In genomic region chr1:168991667-168992475, GRCh38 we compare ENCODE assay signal across 14 cellular contexts.
DNase-seq lines count a peak whose midpoint lies in the region; ATAC-seq and TF ChIP-seq lines count a peak whose summit lies in the region.
"Had no signal": no experiment of that assay in that cellular context is flagged by ENCODE, and none has a peak within 500 bp of the region (broad histone marks: within the 10 kb centered on the region; RNA-seq: fewer than 3 reads in every experiment).

No MANE protein-coding gene starts in this region.

- H3K27ac ChIP-seq in OCI-LY3 (ENCODE audit: low read length) = no peak overlapping the region

- intact Hi-C loops in activated CD8-positive, alpha-beta T cell treated with anti-CD3 and anti-CD28 coated beads for 36 hours (cut with micrococcal nuclease) = no loop called here

- H3K4me1 ChIP-seq in OCI-LY3 (ENCODE audit: low read length) = peaks cover 4% of the 10 kb centered on the region; the same call in 1 of the 2 replicates

- H4K20me1 ChIP-seq in OCI-LY3 (ENCODE audit: insufficient read depth, low read length) = no peaks in the 10 kb centered on the region

- no peaks in the 10 kb centered on the region for H3K27me3 ChIP-seq in OCI-LY3 (ENCODE audit: low read depth, low read length)

- peak; percentile 26 for DNase-seq in activated CD8-positive, alpha-beta T cell treated with anti-CD3 and anti-CD28 coated beads for 36 hours
- DNase-seq in activated CD8-positive, alpha-beta T cell treated with anti-CD3 and anti-CD28 coated beads, Interleukin-2, amount 10 ng/mL, durations not matched to agents 7 days and 5 days = no peak
- DNase-seq in stimulated activated CD4-positive, alpha-beta T cell treated with anti-CD3 and anti-CD28 coated beads, Interleukin-2, amount 100 ng/mL, for 48 hours = peak; percentile 3 to 11
- no peak for DNase-seq in GM10266 (ENCODE audit: extremely low spot score)
- DNase-seq in Ammon's horn (ENCODE audit: low spot score) = no peak
- DNase-seq in NCI-H524 treated with DMSO at 0.1 percent for 48 hours (lab: John Stamatoyannopoulos, UW) = no peak
- DNase-seq: effector CD8-positive, alpha-beta T cell; MV-4-11; NCI-H226; small intestine had no signal

- H3K27me3 Mint-ChIP-seq in activated CD8-positive, alpha-beta T cell treated with anti-CD3 and anti-CD28 coated beads for 36 hours = peaks cover 6% of the 10 kb centered on the region
- H3K27me3 Mint-ChIP-seq in activated CD8-positive, alpha-beta T cell treated with anti-CD3 and anti-CD28 coated beads, Interleukin-2, amount 10 ng/mL, durations not matched to agents 7 days and 5 days (ENCODE audit: low read depth) = peaks cover 6% of the 10 kb centered on the region
- peaks cover 3% of the 10 kb centered on the region for H3K27me3 Mint-ChIP-seq in activated naive CD8-positive, alpha-beta T cell

- peaks cover 3% of the 10 kb centered on the region for H3K36me3 Mint-ChIP-seq in activated CD8-positive, alpha-beta T cell treated with anti-CD3 and anti-CD28 coated beads for 36 hours (ENCODE audit: low read depth)
- H3K36me3 Mint-ChIP-seq in activated CD8-positive, alpha-beta T cell treated with anti-CD3 and anti-CD28 coated beads, Interleukin-2, amount 10 ng/mL, durations not matched to agents 7 days and 5 days (ENCODE audit: low read depth) = no peaks in the 10 kb centered on the region
- H3K36me3 Mint-ChIP-seq in activated naive CD8-positive, alpha-beta T cell = no peaks in the 10 kb centered on the region
- H3K36me3 Mint-ChIP-seq: brain, memory B cell had no signal

- POLR2A ChIA-PET in activated CD8-positive, alpha-beta T cell treated with anti-CD3 and anti-CD28 coated beads for 36 hours (lab: Charles Lee) = no interaction called here
- POLR2A ChIA-PET in activated CD8-positive, alpha-beta T cell treated with anti-CD3 and anti-CD28 coated beads, Interleukin-2, amount 10 ng/mL, durations not matched to agents 7 days and 5 days (lab: Charles Lee) = no interaction called here

- no peaks in the 10 kb centered on the region for H3K36me3 ChIP-seq in OCI-LY3 (replicated peaks; ENCODE audit: low read depth, low read length)

- H3K4me1 Mint-ChIP-seq in activated CD8-positive, alpha-beta T cell treated with anti-CD3 and anti-CD28 coated beads for 36 hours (ENCODE audit: low read depth) = peaks cover 14% of the 10 kb centered on the region
- no peaks in the 10 kb centered on the region for H3K4me1 Mint-ChIP-seq in activated CD8-positive, alpha-beta T cell treated with anti-CD3 and anti-CD28 coated beads, Interleukin-2, amount 10 ng/mL, durations not matched to agents 7 days and 5 days (ENCODE audit: low read depth)
- peaks cover 16% of the 10 kb centered on the region for H3K4me1 Mint-ChIP-seq in activated naive CD8-positive, alpha-beta T cell (ENCODE audit: low read depth)
- H3K4me1 Mint-ChIP-seq: memory B cell had no signal

- CTCF ChIA-PET in activated CD8-positive, alpha-beta T cell treated with anti-CD3 and anti-CD28 coated beads for 36 hours (lab: Charles Lee) = no interaction called here
- CTCF ChIA-PET in activated CD8-positive, alpha-beta T cell treated with anti-CD3 and anti-CD28 coated beads, Interleukin-2, amount 10 ng/mL, durations not matched to agents 7 days and 5 days (lab: Charles Lee) = no interaction called here

- no peak overlapping the region for H3K4me3 Mint-ChIP-seq in activated CD8-positive, alpha-beta T cell treated with anti-CD3 and anti-CD28 coated beads for 36 hours
- no peak overlapping the region for H3K4me3 Mint-ChIP-seq in activated CD8-positive, alpha-beta T cell treated with anti-CD3 and anti-CD28 coated beads, Interleukin-2, amount 10 ng/mL, durations not matched to agents 7 days and 5 days
- peak overlapping the region; percentile 1 for H3K4me3 Mint-ChIP-seq in activated naive CD8-positive, alpha-beta T cell
- H3K4me3 Mint-ChIP-seq: brain, memory B cell had no signal

- H2AFZ ChIP-seq in OCI-LY3 (ENCODE audit: low read depth, low read length) = peak overlapping the region; percentile 42

- ATAC-seq in activated CD8-positive, alpha-beta T cell treated with anti-CD3 and anti-CD28 coated beads for 36 hours = peak; percentile 90
- no peak for ATAC-seq in activated CD8-positive, alpha-beta T cell treated with anti-CD3 and anti-CD28 coated beads, Interleukin-2, amount 10 ng/mL, durations not matched to agents 7 days and 5 days

- peak overlapping the region; percentile 75 for H3K27ac Mint-ChIP-seq in activated CD8-positive, alpha-beta T cell treated with anti-CD3 and anti-CD28 coated beads for 36 hours
- no peak overlapping the region for H3K27ac Mint-ChIP-seq in activated CD8-positive, alpha-beta T cell treated with anti-CD3 and anti-CD28 coated beads, Interleukin-2, amount 10 ng/mL, durations not matched to agents 7 days and 5 days
- peak overlapping the region; percentile 79 for H3K27ac Mint-ChIP-seq in activated naive CD8-positive, alpha-beta T cell
- H3K27ac Mint-ChIP-seq: memory B cell had no signal

- H3K79me2 ChIP-seq in OCI-LY3 (ENCODE audit: low read length) = no peaks in the 10 kb centered on the region

- H3K4me3 ChIP-seq in OCI-LY3 (ENCODE audit: low read length) = no peak overlapping the region

- peaks cover 8% of the 10 kb centered on the region for H3K9me3 Mint-ChIP-seq in activated CD8-positive, alpha-beta T cell treated with anti-CD3 and anti-CD28 coated beads for 36 hours
- H3K9me3 Mint-ChIP-seq in activated CD8-positive, alpha-beta T cell treated with anti-CD3 and anti-CD28 coated beads, Interleukin-2, amount 10 ng/mL, durations not matched to agents 7 days and 5 days (ENCODE audit: insufficient read depth) = no peaks in the 10 kb centered on the region
- peaks cover 4% of the 10 kb centered on the region for H3K9me3 Mint-ChIP-seq in activated naive CD8-positive, alpha-beta T cell (ENCODE audit: low read depth)
- H3K9me3 Mint-ChIP-seq: memory B cell had no signal

- no peak overlapping the region for H3K9ac ChIP-seq in OCI-LY3 (ENCODE audit: low read length)

- no peak overlapping the region for H3K4me2 ChIP-seq in OCI-LY3 (ENCODE audit: low read length)

- no peak for TF ChIP-seq CTCF in activated CD8-positive, alpha-beta T cell treated with anti-CD3 and anti-CD28 coated beads for 36 hours (IDR thresholded peaks at IDR 0.05)
- TF ChIP-seq CTCF in OCI-LY3 (IDR thresholded peaks at IDR 0.05; ENCODE audit: low read depth, low read length) (no peak), GM10266 (IDR thresholded peaks at IDR 0.05; ENCODE audit: control insufficient read depth, insufficient read depth, low read depth, missing control alignments) (no peak)

- H3K9me3 ChIP-seq in OCI-LY3 (ENCODE audit: insufficient read depth, low read length) = no peaks in the 10 kb centered on the region

Comparison
In these comparisons a context has a peak if more than half of its experiments do, and no peak if none do; other contexts are left out.
1. DNase-seq: peak in activated CD8-positive, alpha-beta T cell treated with anti-CD3 and anti-CD28 coated beads for 36 hours (single experiment) and stimulated activated CD4-positive, alpha-beta T cell treated with anti-CD3 and anti-CD28 coated beads, Interleukin-2, amount 100 ng/mL, for 48 hours (2 of 2); none in activated CD8-positive, alpha-beta T cell treated with anti-CD3 and anti-CD28 coated beads, Interleukin-2, amount 10 ng/mL, durations not matched to agents 7 days and 5 days (single experiment), GM10266 (single experiment), Ammon's horn (single experiment) and NCI-H524 treated with DMSO at 0.1 percent for 48 hours (single experiment).